ENCODE assay signal across 9 cellular contexts in genomic region chr4:36624030-36624429, GRCh38.
"Had no signal": no experiment of that assay in that cellular context is flagged by ENCODE, and none has a peak within 500 bp of the region (broad histone marks: within the 10 kb centered on the region; RNA-seq: fewer than 3 reads in every experiment).

No MANE protein-coding gene starts in this region.

- DNase-seq: H9, HCEC 1CT, IMR-90, KG1 had no signal

- H3K4me3 ChIP-seq: GM23338, K562 had no signal

- H2AFZ ChIP-seq: GM23338 had no signal

- ATAC-seq: GM23338, K562 had no signal

- FAIRE-seq: H1, H54, HTR-8/SVneo, K562 had no signal

- H3K4me2 ChIP-seq: GM23338 had no signal
